In the genomic region with DNA sequence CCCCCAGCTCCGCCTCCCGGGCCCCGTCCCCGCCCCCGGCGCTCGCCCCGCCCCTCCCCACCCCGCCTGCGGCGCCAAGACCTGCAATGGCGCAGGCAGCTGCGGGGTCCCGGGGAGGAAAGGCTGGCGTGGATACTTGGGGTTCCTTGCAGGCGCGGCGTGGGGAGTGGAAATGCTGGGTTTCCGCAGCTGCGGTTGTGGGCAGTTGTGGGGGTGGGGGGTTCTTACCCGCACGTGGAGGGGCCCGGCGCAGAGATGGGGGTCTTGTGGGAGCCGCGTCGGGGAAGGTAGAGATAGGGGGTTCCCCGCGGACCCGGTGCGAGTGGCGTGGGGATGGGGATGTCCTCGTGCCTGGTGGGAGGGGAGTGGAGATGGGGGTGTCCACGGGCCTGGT, we compare ENCODE assay signal across 8 cellular contexts. TPM values are rescaled to one million over a fixed set of nuclear protein-coding genes. Genes with fewer than 3 reads are reported as not detected.
DNase-seq lines count a peak whose midpoint lies in the region; ATAC-seq, FAIRE-seq and TF ChIP-seq lines count a peak whose summit lies in the region.

No MANE protein-coding gene starts in this region.

- peaks cover 9% of the 10 kb centered on the region; the same call in 2 of the 3 replicates for H3K9me3 ChIP-seq in A549
- peaks cover 17% of the 10 kb centered on the region for H3K9me3 ChIP-seq in HUES48 (ENCODE audit: control insufficient read depth, insufficient read depth, low read length)
- no peaks in the 10 kb centered on the region for H3K9me3 ChIP-seq in adrenal gland (replicated peaks in 1 of 3)
- no peaks in the 10 kb centered on the region for H3K9me3 ChIP-seq in thoracic aorta

- 2% methylated on average over 11 of the region's 34 CpGs for WGBS in A549 (ENCODE audit: missing lambda C conversion rate)
- WGBS in adrenal gland, 4 donors, result 0 to 1% (median 0%) methylated on average over 12 to 34 of the region's 34 CpGs; no CpG with 5 or more reads in 1 of the 4 donors

- peak in 1 of 2 experiments; percentile 60 for DNase-seq in A549 (ENCODE audit: low read depth in 1 of 2, low spot score in 1 of 2)
- DNase-seq in adrenal gland, result no peak
- no peak for DNase-seq in kidney epithelial cell (ENCODE audit: low read depth)
- peak; percentile 43 for DNase-seq in thoracic aorta (ENCODE audit: low spot score)
- DNase-seq in RCC 7860 (ENCODE audit: low spot score), result no peak
- DNase-seq in stimulated activated naive CD4-positive, alpha-beta T cell (lab: John Stamatoyannopoulos, UW), result no peak

- ATAC-seq in A549 (peak; percentile 46 to 56), GM19395 (IDR thresholded peaks at IDR 0.05; ENCODE audit: unreplicated experiment) (peak; percentile 8), thoracic aorta (ENCODE audit: insufficient number of reproducible peaks, low FRiP score, low read depth) (peak; percentile 15)

- H3K27me3 ChIP-seq in HUES48 (ENCODE audit: control insufficient read depth, insufficient read depth, low read length), result no peaks in the 10 kb centered on the region
- H3K27me3 ChIP-seq in adrenal gland, result no peaks in the 10 kb centered on the region
- peaks cover 5% of the 10 kb centered on the region for H3K27me3 ChIP-seq in kidney epithelial cell (ENCODE audit: control insufficient read depth, insufficient read depth, low read length)
- no peaks in the 10 kb centered on the region for H3K27me3 ChIP-seq in thoracic aorta (replicated peaks; ENCODE audit: insufficient read depth)

- H3K27ac ChIP-seq in A549, result peak overlapping the region; percentile 90 to 91
- peak overlapping the region; percentile 54 for H3K27ac ChIP-seq in HUES48 (ENCODE audit: low read depth, low read length)
- peak overlapping the region; percentile 71 to 100 (median 81) for H3K27ac ChIP-seq in adrenal gland
- peak overlapping the region; percentile 96 for H3K27ac ChIP-seq in thoracic aorta

- TF ChIP-seq POLR2A in A549 (IDR thresholded peaks at IDR 0.05; ENCODE audit: low read length) (peak; percentile 22; the same call in 1 of the 2 replicates), adrenal gland (IDR thresholded peaks at IDR 0.05) (peak in 1 of 2 donors; percentile 41)

- CTCF ChIA-PET in A549 (lab: Yijun Ruan, JAX), result no interaction called here

- no peak for TF ChIP-seq RAD21 in A549 (conservative IDR thresholded peaks at IDR 0.05 in 1 of 2, IDR thresholded peaks at IDR 0.05 in 1 of 2)

- intact Hi-C loops in adrenal gland (cut with DNase I), result loop anchor here in 1 of 2 donors (10.0 kb wide), 1 partner anchor 1141 kb away; no protein-coding TSS in a partner anchor

- H3K4me3 ChIP-seq in A549 (peak overlapping the region; percentile 81), HUES48 (ENCODE audit: low read depth, low read length) (peak overlapping the region; percentile 65), adrenal gland (peak overlapping the region; percentile 32 to 73 (median 48)), kidney epithelial cell (ENCODE audit: low read depth, low read length) (peak overlapping the region; percentile 69), thoracic aorta (peak overlapping the region; percentile 89)

- H3K4me2 ChIP-seq in A549, result peak overlapping the region; percentile 77

- no peak for TF ChIP-seq CTCF in A549 (IDR thresholded peaks at IDR 0.05)
- TF ChIP-seq CTCF in adrenal gland (IDR thresholded peaks at IDR 0.05), result no peak
- TF ChIP-seq CTCF in kidney epithelial cell (IDR thresholded peaks at IDR 0.05; ENCODE audit: insufficient read depth, low read length, poor library complexity, severe bottlenecking), result no peak
- TF ChIP-seq CTCF in thoracic aorta (IDR thresholded peaks at IDR 0.05), result no peak

- no peak for TF ChIP-seq EP300 in A549 (IDR thresholded peaks at IDR 0.05)

- POLR2A ChIA-PET in A549 (lab: Yijun Ruan, JAX), result no interaction called here

- H3K9ac ChIP-seq in HUES48 (ENCODE audit: low read depth, low read length), result no peak overlapping the region

- H3K4me1 ChIP-seq in A549, result peaks cover 13% of the 10 kb centered on the region; the same call in 2 of the 3 replicates
- no peaks in the 10 kb centered on the region for H3K4me1 ChIP-seq in HUES48 (ENCODE audit: control insufficient read depth, insufficient read depth, low read length)
- peaks cover 8 to 10% of the 10 kb centered on the region in 2 donors for H3K4me1 ChIP-seq in adrenal gland (replicated peaks in 1 of 2)
- H3K4me1 ChIP-seq in thoracic aorta (ENCODE audit: control insufficient read depth in 1 of 2, low read depth in 2 of 2), result peaks cover 8 to 22% of the 10 kb centered on the region in 2 donors

- H3K36me3 ChIP-seq in HUES48 (ENCODE audit: control insufficient read depth, insufficient read depth, low read length), result peaks cover 17% of the 10 kb centered on the region
- no peaks in the 10 kb centered on the region for H3K36me3 ChIP-seq in adrenal gland (replicated peaks in 1 of 2)
- no peaks in the 10 kb centered on the region for H3K36me3 ChIP-seq in kidney epithelial cell (ENCODE audit: control insufficient read depth, insufficient read depth, low read length)
- no peaks in the 10 kb centered on the region for H3K36me3 ChIP-seq in thoracic aorta

- FAIRE-seq in A549 (lab: Jason Lieb, UNC), result no peak
- no peak for FAIRE-seq in RCC 7860 (lab: Jason Lieb, UNC)

TF ChIP-seq in A549, 52 proteins besides CTCF, POLR2A, EP300 and RAD21:
- TF ChIP-seq PHF8 (IDR thresholded peaks at IDR 0.05; ENCODE audit: borderline replicate concordance, low read depth) (peak; percentile 62; the same call in 1 of the 2 replicates), CHD4 (IDR thresholded peaks at IDR 0.05; ENCODE audit: borderline replicate concordance) (peak; percentile 51; the same call in 1 of the 2 replicates), CEBPB (IDR thresholded peaks at IDR 0.05) (no peak), FOSL2 (IDR thresholded peaks at IDR 0.05) (no peak), FOSL2 (CRISPR knock-in tag; IDR thresholded peaks at IDR 0.05) (no peak), HDAC2 (IDR thresholded peaks at IDR 0.05) (no peak)

RNA-seq across cellular contexts. Expression of gene ASMTL, which starts 0.7 kb away (rescaled TPM):
- polyA plus RNA-seq in A549 (2011; rRNA removed) (15.4 and 15.6 TPM in 2 replicates), A549 (2017; fragmentation: RNase III; extraction: RNeasy Plus Mini Kit Qiagen cat#74134 plus additional on column Dnase treatment) (12.2 to 14.4 TPM (median 12.3 TPM) in 3 replicates), adrenal gland (10 to 100 TPM; 15.9 to 31.3 (median 29.1) TPM)
- 26.6 and 30.8 TPM in 2 replicates for polyA plus RNA-seq in A549 (2012; cell fraction: cytosol; rRNA removed)
- 39.8 and 40.3 TPM in 2 replicates for polyA plus RNA-seq in A549 (2012; cell fraction: nucleus; rRNA removed)
- 14.7 and 16.7 TPM in 2 replicates for polyA minus RNA-seq in A549 (2011; rRNA and poly(A)+ RNA removed)
- total RNA-seq in adrenal gland (10 to 100 TPM; 24.5 to 35.5 (median 31.1) TPM), kidney epithelial cell (15.9 and 16.3 TPM in 2 replicates), thoracic aorta (10 to 100 TPM; 30.8 to 43.5 TPM)
